ENCODE assay signal across 19 cellular contexts in genomic region chr20:36407196-36407733, GRCh38.
DNase-seq lines count a peak whose midpoint lies in the region; ATAC-seq and TF ChIP-seq lines count a peak whose summit lies in the region.
"Had no signal": no experiment of that assay in that cellular context is flagged by ENCODE, and none has a peak within 500 bp of the region (broad histone marks: within the 10 kb centered on the region; RNA-seq: fewer than 3 reads in every experiment).

No MANE protein-coding gene starts in this region.

- peaks cover 15% of the 10 kb centered on the region for H3K9me3 ChIP-seq in adipocyte (ENCODE audit: control insufficient read depth, low read length)
- H3K9me3 ChIP-seq: SJSA1 had no signal

- DNase-seq in stimulated activated naive CD8-positive, alpha-beta T cell treated with anti-CD3 and anti-CD28 coated beads, Interleukin-15, amount 100 ng/mL, for 72 hours: no peak
- no peak for DNase-seq in stimulated activated naive CD8-positive, alpha-beta T cell treated with anti-CD3 and anti-CD28 coated beads, Interleukin-15, Interleukin-2, amounts not matched to agents 100 U/mL and 50 U/mL, for 24 hours
- peak; percentile 4 for DNase-seq in adipocyte (ENCODE audit: low read depth)
- DNase-seq in fibroblast of mammary gland (ENCODE audit: low read depth): peak; percentile 85
- peak; percentile 51 for DNase-seq in stromal cell of bone marrow (ENCODE audit: low read depth)
- DNase-seq in Calu3: no peak
- no peak for DNase-seq in AG20443 (ENCODE audit: low spot score)
- no peak for DNase-seq in activated T-cell treated with anti-CD3 and anti-CD28 coated beads for 4 hours
- DNase-seq: activated CD8-positive, alpha-beta memory T cell treated with anti-CD3 and anti-CD28 coated beads for 24 hours; activated naive CD8-positive, alpha-beta T cell treated with anti-CD3 and anti-CD28 coated beads, Interleukin-2, amount 10 ng/mL, durations not matched to agents 7 days and 5 days; caudate nucleus; H7; midbrain; NCI-H1092 treated with DMSO at 0.1 percent for 48 hours; NCI-H526 treated with DMSO at 0.1 percent for 48 hours; stimulated activated naive CD4-positive, alpha-beta T cell treated with Interleukin-2 at 50 U/mL for 16 hours had no signal

- peak overlapping the region; percentile 3 to 42 for H3K27ac Mint-ChIP-seq in stimulated activated naive CD8-positive, alpha-beta T cell treated with anti-CD3 and anti-CD28 coated beads, Interleukin-15, amount 100 ng/mL, for 72 hours
- H3K27ac Mint-ChIP-seq in Calu3 (ENCODE audit: unreplicated experiment): no peak overlapping the region
- H3K27ac Mint-ChIP-seq: activated naive CD8-positive, alpha-beta T cell treated with anti-CD3 and anti-CD28 coated beads, Interleukin-2, amount 10 ng/mL, durations not matched to agents 7 days and 5 days; type B pancreatic cell had no signal

- TF ChIP-seq CTCF in fibroblast of mammary gland (conservative IDR thresholded peaks at IDR 0.05; ENCODE audit: control insufficient read depth, insufficient read depth, low read depth, low read length) (no peak), Calu3 (IDR thresholded peaks at IDR 0.05; ENCODE audit: unreplicated experiment) (no peak)

- no peak overlapping the region for H3K4me3 ChIP-seq in adipocyte (ENCODE audit: low read length)
- no peak overlapping the region for H3K4me3 ChIP-seq in fibroblast of mammary gland (ENCODE audit: control insufficient read depth, low read depth, low read length)
- H3K4me3 ChIP-seq: SJSA1 had no signal

- H3K36me3 Mint-ChIP-seq in Calu3 (ENCODE audit: insufficient read depth, unreplicated experiment): no peaks in the 10 kb centered on the region
- H3K36me3 Mint-ChIP-seq: activated naive CD8-positive, alpha-beta T cell treated with anti-CD3 and anti-CD28 coated beads, Interleukin-2, amount 10 ng/mL, durations not matched to agents 7 days and 5 days; type B pancreatic cell had no signal

- H3K4me3 Mint-ChIP-seq in stimulated activated naive CD8-positive, alpha-beta T cell treated with anti-CD3 and anti-CD28 coated beads, Interleukin-15, amount 100 ng/mL, for 72 hours: no peak overlapping the region
- H3K4me3 Mint-ChIP-seq in Calu3 (ENCODE audit: low read depth, unreplicated experiment): no peak overlapping the region
- H3K4me3 Mint-ChIP-seq: activated naive CD8-positive, alpha-beta T cell treated with anti-CD3 and anti-CD28 coated beads, Interleukin-2, amount 10 ng/mL, durations not matched to agents 7 days and 5 days; type B pancreatic cell had no signal

- BruUV-seq in Calu3 (replicated peaks; lab: Mats Ljungman, UMichigan): no TSS peak

- H3K27me3 Mint-ChIP-seq in stimulated activated naive CD8-positive, alpha-beta T cell treated with anti-CD3 and anti-CD28 coated beads, Interleukin-15, amount 100 ng/mL, for 72 hours: peaks cover 17% of the 10 kb centered on the region
- H3K27me3 Mint-ChIP-seq in Calu3 (ENCODE audit: unreplicated experiment): peaks cover 72% of the 10 kb centered on the region

- H3K9me3 Mint-ChIP-seq in stimulated activated naive CD8-positive, alpha-beta T cell treated with anti-CD3 and anti-CD28 coated beads, Interleukin-15, amount 100 ng/mL, for 72 hours: no peaks in the 10 kb centered on the region
- H3K9me3 Mint-ChIP-seq in Calu3 (ENCODE audit: low read depth, unreplicated experiment): no peaks in the 10 kb centered on the region
- H3K9me3 Mint-ChIP-seq: activated naive CD8-positive, alpha-beta T cell treated with anti-CD3 and anti-CD28 coated beads, Interleukin-2, amount 10 ng/mL, durations not matched to agents 7 days and 5 days; type B pancreatic cell had no signal

- H3K4me1 ChIP-seq in adipocyte (ENCODE audit: control insufficient read depth, insufficient read depth, low read length): peaks cover 10% of the 10 kb centered on the region
- H3K4me1 ChIP-seq: SJSA1 had no signal

- intact Hi-C loops in Calu3 (cut with micrococcal nuclease; ENCODE audit: unreplicated experiment): no loop called here

- no peak for ATAC-seq in stimulated activated naive CD8-positive, alpha-beta T cell treated with anti-CD3 and anti-CD28 coated beads, Interleukin-15, amount 100 ng/mL, for 72 hours
- no peak for ATAC-seq in stimulated activated naive CD8-positive, alpha-beta T cell treated with anti-CD3 and anti-CD28 coated beads, Interleukin-15, Interleukin-2, amounts not matched to agents 100 U/mL and 50 U/mL, for 24 hours
- ATAC-seq: activated CD4-positive, CD25-positive, alpha-beta regulatory T cell treated with anti-CD3 and anti-CD28 coated beads, Interleukin-2, amount 50 U/mL, for 24 hours had no signal

- H3K36me3 ChIP-seq in adipocyte (ENCODE audit: control insufficient read depth, insufficient read depth, low read length, severe bottlenecking): no peaks in the 10 kb centered on the region
- H3K36me3 ChIP-seq: SJSA1 had no signal

- CTCF ChIA-PET in Calu3 (lab: Charles Lee): interaction anchor here (0.6 to 0.8 kb wide), 2 partner anchors 62 to 415 kb away, joined by 3 to 4 read pairs; no protein-coding TSS in a partner anchor

- no peaks in the 10 kb centered on the region for H3K4me1 Mint-ChIP-seq in stimulated activated naive CD8-positive, alpha-beta T cell treated with anti-CD3 and anti-CD28 coated beads, Interleukin-15, amount 100 ng/mL, for 72 hours
- no peaks in the 10 kb centered on the region for H3K4me1 Mint-ChIP-seq in Calu3 (ENCODE audit: low read depth, unreplicated experiment)
- H3K4me1 Mint-ChIP-seq: activated naive CD8-positive, alpha-beta T cell treated with anti-CD3 and anti-CD28 coated beads, Interleukin-2, amount 10 ng/mL, durations not matched to agents 7 days and 5 days had no signal

- H3K27me3 ChIP-seq in adipocyte (replicated peaks; ENCODE audit: control insufficient read depth, insufficient read depth, low read length): peaks cover 26% of the 10 kb centered on the region

- H3K9ac ChIP-seq in adipocyte (ENCODE audit: low read length): no peak overlapping the region

Comparison
In these comparisons a context has a peak if more than half of its experiments do, and no peak if none do; other contexts are left out.
1. DNase-seq: peak in adipocyte (single experiment), fibroblast of mammary gland (single experiment) and stromal cell of bone marrow (single experiment); none in stimulated activated naive CD8-positive, alpha-beta T cell treated with anti-CD3 and anti-CD28 coated beads, Interleukin-15, amount 100 ng/mL, for 72 hours (0 of 2), stimulated activated naive CD8-positive, alpha-beta T cell treated with anti-CD3 and anti-CD28 coated beads, Interleukin-15, Interleukin-2, amounts not matched to agents 100 U/mL and 50 U/mL, for 24 hours (single experiment), Calu3 (single experiment), AG20443 (single experiment) and activated T-cell treated with anti-CD3 and anti-CD28 coated beads for 4 hours (single experiment).